11 cellular contexts compared by ENCODE assay signal in genomic region chr2:20633794-20634259, GRCh38. TPM values are rescaled to one million over a fixed set of nuclear protein-coding genes. Genes with fewer than 3 reads are reported as not detected.
DNase-seq lines count a peak whose midpoint lies in the region; ATAC-seq and TF ChIP-seq lines count a peak whose summit lies in the region.
"Had no signal": no experiment of that assay in that cellular context is flagged by ENCODE, and none has a peak within 500 bp of the region (broad histone marks: within the 10 kb centered on the region; RNA-seq: fewer than 3 reads in every experiment).

No MANE protein-coding gene starts in this region.

- no peak for TF ChIP-seq CTCF in mucosa of descending colon (IDR thresholded peaks at IDR 0.05)

- H3K36me3 Mint-ChIP-seq in activated naive CD8-positive, alpha-beta T cell treated with anti-CD3 and anti-CD28 coated beads for 36 hours = no peaks in the 10 kb centered on the region
- H3K36me3 Mint-ChIP-seq in activated naive CD8-positive, alpha-beta T cell treated with anti-CD3 and anti-CD28 coated beads, Interleukin-2, amount 50 U/mL, for 24 hours (ENCODE audit: low read depth) = peaks cover 2% of the 10 kb centered on the region

- ATAC-seq in activated naive CD8-positive, alpha-beta T cell treated with anti-CD3 and anti-CD28 coated beads, Interleukin-2, amount 50 U/mL, for 24 hours = no peak
- ATAC-seq in mucosa of descending colon = peak; percentile 93
- ATAC-seq in HG02870 (IDR thresholded peaks at IDR 0.05; ENCODE audit: unreplicated experiment) = no peak
- ATAC-seq in HG02938 (IDR thresholded peaks at IDR 0.05; ENCODE audit: unreplicated experiment) = no peak

- H3K4me3 ChIP-seq in mucosa of descending colon = no peak overlapping the region

- no peak for DNase-seq in activated naive CD8-positive, alpha-beta T cell treated with anti-CD3 and anti-CD28 coated beads for 36 hours
- no peak for DNase-seq in activated naive CD8-positive, alpha-beta T cell treated with anti-CD3 and anti-CD28 coated beads, Interleukin-2, amount 50 U/mL, for 24 hours
- DNase-seq in dermis blood vessel endothelial cell (peak; percentile 54), mucosa of descending colon (peak; percentile 80 to 89 (median 87)), EL (no peak)
- no peak for DNase-seq in stimulated activated CD4-positive, alpha-beta T cell treated with anti-CD3 and anti-CD28 coated beads, Interleukin-12 subunit alpha, Interleukin-12 subunit beta, amount 100 ng/mL, for 4 hours
- DNase-seq: activated naive CD4-positive, alpha-beta T cell; SK-N-SH; stimulated activated CD4-positive, alpha-beta T cell treated with anti-CD3 and anti-CD28 coated beads, Interleukin-1b, Interleukin-23, amount 100 ng/mL, for 48 hours had no signal

- peaks cover 19% of the 10 kb centered on the region for H3K4me1 ChIP-seq in mucosa of descending colon (ENCODE audit: low read depth)

- H3K27ac Mint-ChIP-seq in activated naive CD8-positive, alpha-beta T cell treated with anti-CD3 and anti-CD28 coated beads for 36 hours = peak overlapping the region; percentile 3
- no peak overlapping the region for H3K27ac Mint-ChIP-seq in activated naive CD8-positive, alpha-beta T cell treated with anti-CD3 and anti-CD28 coated beads, Interleukin-2, amount 50 U/mL, for 24 hours

- no peaks in the 10 kb centered on the region for H3K4me1 Mint-ChIP-seq in activated naive CD8-positive, alpha-beta T cell treated with anti-CD3 and anti-CD28 coated beads for 36 hours
- H3K4me1 Mint-ChIP-seq in activated naive CD8-positive, alpha-beta T cell treated with anti-CD3 and anti-CD28 coated beads, Interleukin-2, amount 50 U/mL, for 24 hours = no peaks in the 10 kb centered on the region

- no peaks in the 10 kb centered on the region for H3K27me3 Mint-ChIP-seq in activated naive CD8-positive, alpha-beta T cell treated with anti-CD3 and anti-CD28 coated beads for 36 hours
- no peaks in the 10 kb centered on the region for H3K27me3 Mint-ChIP-seq in activated naive CD8-positive, alpha-beta T cell treated with anti-CD3 and anti-CD28 coated beads, Interleukin-2, amount 50 U/mL, for 24 hours

- no peaks in the 10 kb centered on the region for H3K9me3 Mint-ChIP-seq in activated naive CD8-positive, alpha-beta T cell treated with anti-CD3 and anti-CD28 coated beads for 36 hours
- no peaks in the 10 kb centered on the region for H3K9me3 Mint-ChIP-seq in activated naive CD8-positive, alpha-beta T cell treated with anti-CD3 and anti-CD28 coated beads, Interleukin-2, amount 50 U/mL, for 24 hours

- intact Hi-C loops in mucosa of descending colon (cut with DNase I, micrococcal nuclease) = loop anchor here in 1 of 2 donors (10.0 kb wide), 1 partner anchor 189 kb away; the partner anchor contains the start of gene RHOB

- no peak overlapping the region for H3K4me3 Mint-ChIP-seq in activated naive CD8-positive, alpha-beta T cell treated with anti-CD3 and anti-CD28 coated beads for 36 hours
- H3K4me3 Mint-ChIP-seq in activated naive CD8-positive, alpha-beta T cell treated with anti-CD3 and anti-CD28 coated beads, Interleukin-2, amount 50 U/mL, for 24 hours = no peak overlapping the region

- H3K9me3 ChIP-seq in mucosa of descending colon = no peaks in the 10 kb centered on the region
- H3K9me3 ChIP-seq: SK-N-SH had no signal

- no peaks in the 10 kb centered on the region for H3K36me3 ChIP-seq in mucosa of descending colon (ENCODE audit: low read depth)

RNA-seq across cellular contexts. Expression of gene HS1BP3, which starts 17.1 kb away (rescaled TPM):
- 1 to 10 TPM; 5.9 to 6.0 TPM for total RNA-seq in activated naive CD8-positive, alpha-beta T cell treated with anti-CD3 and anti-CD28 coated beads for 36 hours
- total RNA-seq in dermis blood vessel endothelial cell = 36.9 and 49.9 TPM in 2 replicates
- 10 to 100 TPM; 28.8 to 47.0 (median 29.7) TPM for total RNA-seq in mucosa of descending colon

RNA-seq across cellular contexts. Expression of gene GDF7, which starts 33.1 kb away (rescaled TPM):
- total RNA-seq in activated naive CD8-positive, alpha-beta T cell treated with anti-CD3 and anti-CD28 coated beads for 36 hours = not detected
- total RNA-seq in dermis blood vessel endothelial cell (5.4 and 28.1 TPM in 2 replicates), mucosa of descending colon (under 1 TPM; 0.14 to 0.73 (median 0.14) TPM)

Comparison
In these comparisons a context has a peak if more than half of its experiments do, and no peak if none do; other contexts are left out.
1. DNase-seq: peak in dermis blood vessel endothelial cell (single experiment) and mucosa of descending colon (3 of 3); none in activated naive CD8-positive, alpha-beta T cell treated with anti-CD3 and anti-CD28 coated beads for 36 hours (single experiment), activated naive CD8-positive, alpha-beta T cell treated with anti-CD3 and anti-CD28 coated beads, Interleukin-2, amount 50 U/mL, for 24 hours (single experiment), stimulated activated CD4-positive, alpha-beta T cell treated with anti-CD3 and anti-CD28 coated beads, Interleukin-12 subunit alpha, Interleukin-12 subunit beta, amount 100 ng/mL, for 4 hours (single experiment) and EL (single experiment).